Comparison of ENCODE assay signal across 8 cellular contexts in genomic region chr1:177256153-177256814, GRCh38.
DNase-seq lines count a peak whose midpoint lies in the region; ATAC-seq, FAIRE-seq and TF ChIP-seq lines count a peak whose summit lies in the region.

No MANE protein-coding gene starts in this region.

- FAIRE-seq in urothelium cell line (lab: Jason Lieb, UNC): no peak

- ATAC-seq in GM21526 (IDR thresholded peaks at IDR 0.05; ENCODE audit: low FRiP score, unreplicated experiment) (peak; percentile 68), GM18505 (IDR thresholded peaks at IDR 0.05; ENCODE audit: unreplicated experiment) (no peak)

- no peak for TF ChIP-seq POLR2A in GM18505 (IDR thresholded peaks at IDR 0.05; ENCODE audit: borderline replicate concordance, extremely low read depth, insufficient read depth, insufficient read length)

- DNase-seq in DMS53 (lab: John Stamatoyannopoulos, UW) (peak; percentile 95), NCI-H510A treated with DMSO at 0.1 percent for 48 hours (lab: John Stamatoyannopoulos, UW) (peak; percentile 75), cerebellar cortex (ENCODE audit: low spot score) (peak; percentile 8), left kidney (ENCODE audit: low read depth, low spot score) (peak; percentile 80), urothelium cell line (ENCODE audit: low spot score) (peak; percentile 90), NCI-H2081 treated with DMSO at 0.1 percent for 48 hours (lab: John Stamatoyannopoulos, UW) (no peak)
